16 cellular contexts compared by ENCODE assay signal in genomic region chr17:65956814-65957213, GRCh38.
"Had no signal": no experiment of that assay in that cellular context is flagged by ENCODE, and none has a peak within 500 bp of the region (broad histone marks: within the 10 kb centered on the region; RNA-seq: fewer than 3 reads in every experiment).

No MANE protein-coding gene starts in this region.

- ATAC-seq: activated naive CD4-positive, alpha-beta T cell treated with anti-CD3 and anti-CD28 coated beads, Interleukin-2, amount 50 U/mL, for 72 hours; activated T-cell treated with anti-CD3 and anti-CD28 coated beads, Interleukin-2, amount 50 U/mL, for 4 hours; body of pancreas; left lung; naive thymus-derived CD8-positive, alpha-beta T cell; pancreas; stimulated activated naive B cell treated with anti-CD40 and anti-IgM and Interleukin-4, amounts not matched to agents 10 μg/mL and 1 μg/mL and 100 μg/mL, for 72 hours had no signal

- H3K27ac ChIP-seq: body of pancreas, left lung, pancreas, thyroid gland, WERI-Rb-1 had no signal

- H3K4me1 ChIP-seq: body of pancreas, left lung, pancreas, thyroid gland had no signal

- H3K4me3 ChIP-seq: body of pancreas, left lung, pancreas, thyroid gland had no signal

- H3K36me3 ChIP-seq: pancreas, thyroid gland, WERI-Rb-1 had no signal

- DNase-seq: activated CD4-positive, alpha-beta memory T cell treated with anti-CD3 and anti-CD28 coated beads, Interleukin-2, amount 10 ng/mL, durations not matched to agents 7 days and 5 days; activated effector memory CD4-positive, alpha-beta T cell treated with anti-CD3 and anti-CD28 coated beads, Interleukin-2, amount 50 U/mL, for 16 hours; activated T-cell treated with anti-CD3 and anti-CD28 coated beads, Interleukin-2, amount 50 U/mL, for 4 hours; amniotic stem cell; body of pancreas; effector CD8-positive, alpha-beta T cell; hippocampal formation; kidney; left lung; naive thymus-derived CD8-positive, alpha-beta T cell; pancreas; stimulated activated CD4-positive, alpha-beta T cell treated with anti-CD3 and anti-CD28 coated beads, Interleukin-4, amount 100 ng/mL, for 1 hour; stimulated activated naive B cell treated with anti-CD40 and anti-IgM and Interleukin-4, amounts not matched to agents 10 μg/mL and 1 μg/mL and 100 μg/mL, for 72 hours; thyroid gland; WERI-Rb-1 had no signal

- H3K9me3 ChIP-seq: pancreas, thyroid gland had no signal

- H3K27me3 ChIP-seq: body of pancreas, left lung, pancreas, thyroid gland had no signal
